ENCODE assay signal across 8 cellular contexts in genomic region chr4:85084371-85085170, GRCh38.
DNase-seq lines count a peak whose midpoint lies in the region; ATAC-seq, FAIRE-seq and TF ChIP-seq lines count a peak whose summit lies in the region.

No MANE protein-coding gene starts in this region.

- intact Hi-C loops in activated CD4-positive, alpha-beta memory T cell treated with anti-CD3 and anti-CD28 coated beads for 36 hours (cut with micrococcal nuclease): loop anchor here (2.0 to 5.0 kb wide), 2 partner anchors 286 to 958 kb away; no protein-coding TSS in a partner anchor

- no peak overlapping the region for H3K4me3 Mint-ChIP-seq in activated CD4-positive, alpha-beta memory T cell treated with anti-CD3 and anti-CD28 coated beads for 36 hours

- CTCF ChIA-PET in A549 (lab: Yijun Ruan, JAX): interaction anchor here (0.6 to 2.7 kb wide), 17 partner anchors 9 to 945 kb away, joined by 3 to 8 read pairs (median 4); no protein-coding TSS in a partner anchor
- CTCF ChIA-PET in activated CD4-positive, alpha-beta memory T cell treated with anti-CD3 and anti-CD28 coated beads for 36 hours (lab: Charles Lee): interaction anchor here (1.0 to 2.3 kb wide), 9 partner anchors 9 to 960 kb away, joined by 3 to 13 read pairs (median 6); no protein-coding TSS in a partner anchor

- FAIRE-seq in A549 (lab: Jason Lieb, UNC): no peak

- no peaks in the 10 kb centered on the region; the same call in 1 of the 2 replicates for H3K27me3 ChIP-seq in GM06990 (replicated peaks; ENCODE audit: control insufficient read depth, insufficient read depth, low read length)

- H3K9me3 Mint-ChIP-seq in activated CD4-positive, alpha-beta memory T cell treated with anti-CD3 and anti-CD28 coated beads for 36 hours: no peaks in the 10 kb centered on the region

- no peaks in the 10 kb centered on the region for H3K27me3 Mint-ChIP-seq in activated CD4-positive, alpha-beta memory T cell treated with anti-CD3 and anti-CD28 coated beads for 36 hours

- no peak overlapping the region for H3K4me3 ChIP-seq in A549
- no peak overlapping the region for H3K4me3 ChIP-seq in GM06990 (replicated peaks; ENCODE audit: low read depth, low read length)

- H3K4me1 ChIP-seq in A549: no peaks in the 10 kb centered on the region

- POLR2A ChIA-PET in A549 (lab: Yijun Ruan, JAX): no interaction called here
- POLR2A ChIA-PET in activated CD4-positive, alpha-beta memory T cell treated with anti-CD3 and anti-CD28 coated beads for 36 hours (lab: Charles Lee): no interaction called here

- TF ChIP-seq EP300 in A549 (IDR thresholded peaks at IDR 0.05): no peak

- H3K27ac ChIP-seq in A549: no peak overlapping the region
- no peak overlapping the region for H3K27ac ChIP-seq in epithelial cell of prostate

- H3K4me1 Mint-ChIP-seq in activated CD4-positive, alpha-beta memory T cell treated with anti-CD3 and anti-CD28 coated beads for 36 hours (ENCODE audit: low read depth): no peaks in the 10 kb centered on the region

- H3K9me3 ChIP-seq in A549: no peaks in the 10 kb centered on the region

- no peak overlapping the region for H3K27ac Mint-ChIP-seq in activated CD4-positive, alpha-beta memory T cell treated with anti-CD3 and anti-CD28 coated beads for 36 hours

- DNase-seq in A549 (ENCODE audit: low read depth in 1 of 2, low spot score in 1 of 2) (peak; percentile 2 to 71), GM06990 (ENCODE audit: extremely low read depth, insufficient read length) (peak; percentile 16), HCEC 1CT (peak; percentile 34), M059J (ENCODE audit: low read depth) (peak; percentile 65), RPMI8226 (peak; percentile 66), epithelial cell of prostate (ENCODE audit: low read depth, low spot score) (peak; percentile 8), myocyte (ENCODE audit: low read depth) (peak; percentile 92)
- no peak for DNase-seq in activated CD4-positive, alpha-beta memory T cell treated with anti-CD3 and anti-CD28 coated beads for 36 hours

- peak; percentile 63 to 71 for TF ChIP-seq RAD21 in A549 (conservative IDR thresholded peaks at IDR 0.05 in 1 of 2, IDR thresholded peaks at IDR 0.05 in 1 of 2)

- no peaks in the 10 kb centered on the region for H3K36me3 Mint-ChIP-seq in activated CD4-positive, alpha-beta memory T cell treated with anti-CD3 and anti-CD28 coated beads for 36 hours

- WGBS in A549 (ENCODE audit: missing lambda C conversion rate): 12% methylated on average over 3 of the region's 3 CpGs

- ATAC-seq in A549: peak in 1 of 2 experiments; percentile 74; a peak in 3 of 6 replicates

- TF ChIP-seq CTCF in A549 (IDR thresholded peaks at IDR 0.05): peak; percentile 61
- TF ChIP-seq CTCF in GM06990 (IDR thresholded peaks at IDR 0.05; ENCODE audit: insufficient read depth, low read length, poor library complexity, severe bottlenecking): peak; percentile 74

- H3K36me3 ChIP-seq in GM06990 (ENCODE audit: control insufficient read depth, insufficient read depth, low read length): no peaks in the 10 kb centered on the region

- H3K4me2 ChIP-seq in A549: peak overlapping the region; percentile 18; the same call in 1 of the 3 replicates

- no peak for TF ChIP-seq POLR2A in A549 (IDR thresholded peaks at IDR 0.05; ENCODE audit: low read length)

TF ChIP-seq in A549, 52 proteins besides CTCF, POLR2A, EP300 and RAD21:
- TF ChIP-seq CHD4 (IDR thresholded peaks at IDR 0.05; ENCODE audit: borderline replicate concordance) (no peak), SMC3 (IDR thresholded peaks at IDR 0.05) (peak; percentile 56; the same call in 2 of the 3 replicates)
